Comparison of ENCODE assay signal across 8 cellular contexts in the genomic region with DNA sequence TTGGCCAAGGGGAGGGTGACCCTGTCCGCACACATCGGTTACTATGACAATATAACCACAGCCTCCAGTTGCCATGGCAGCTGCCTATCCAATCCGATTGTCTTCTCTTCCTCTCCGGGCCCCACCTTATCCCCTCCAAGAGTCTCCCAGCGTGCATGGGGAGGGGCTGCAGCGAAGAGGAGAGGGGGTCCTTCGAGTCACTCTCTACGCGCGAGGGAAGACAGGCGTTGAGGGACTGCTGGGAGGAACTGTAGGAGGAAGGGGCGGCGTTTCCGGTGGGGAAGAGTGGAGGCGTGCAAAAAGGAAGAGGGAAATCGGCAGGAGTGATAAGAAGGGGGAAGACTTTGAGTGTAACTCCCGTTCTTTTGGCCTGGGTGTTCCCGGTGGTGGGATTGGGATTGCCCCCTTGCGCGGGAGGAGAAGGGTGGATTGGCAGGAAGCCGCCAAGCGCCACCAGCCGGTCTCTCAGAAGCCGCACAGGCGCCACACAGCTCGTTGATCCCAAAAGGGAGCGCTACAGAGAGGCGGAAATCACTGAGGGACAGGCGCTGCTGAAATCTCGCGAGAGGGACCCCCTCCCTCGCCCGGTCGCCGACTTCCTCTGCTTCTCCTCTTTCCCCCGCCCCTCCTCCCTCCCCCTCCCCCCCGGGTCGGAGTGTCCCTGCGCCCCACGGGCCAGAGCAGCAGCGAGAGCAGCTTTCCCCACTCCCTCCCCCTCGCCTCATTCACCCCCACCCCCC. TPM values are rescaled to one million over a fixed set of nuclear protein-coding genes. Genes with fewer than 3 reads are reported as not detected.
DNase-seq lines count a peak whose midpoint lies in the region; ATAC-seq, FAIRE-seq and TF ChIP-seq lines count a peak whose summit lies in the region.

No MANE protein-coding gene starts in this region.

- peak overlapping the region; percentile 68; the same call in 1 of the 2 replicates for H3K23ac ChIP-seq in IMR-90 (ENCODE audit: low read depth, low read length)

- WGBS in IMR-90 (ENCODE audit: extremely low coverage in 2 of 2, insufficient read length in 1 of 2), 2 experiments = 0% methylated on average over 1 of the region's 42 CpGs; no CpG with 5 or more reads in 1 of the 2 experiments

- H3K4me2 ChIP-seq in IMR-90 (ENCODE audit: low read depth, low read length) (peak overlapping the region; percentile 77), OCI-LY7 (ENCODE audit: low read length) (peak overlapping the region; percentile 96)

- TF ChIP-seq RAD21 in IMR-90 (IDR thresholded peaks at IDR 0.05; ENCODE audit: low read length) = no peak

- peak overlapping the region; percentile 93 for H3K56ac ChIP-seq in IMR-90 (ENCODE audit: extremely low read depth, insufficient read depth, low read length)

- peak overlapping the region; percentile 97 for H2AFZ ChIP-seq in IMR-90 (replicated peaks; ENCODE audit: low read length, poor library complexity)
- H2AFZ ChIP-seq in OCI-LY7 (ENCODE audit: low read length) = peak overlapping the region; percentile 59

- in situ Hi-C loops in IMR-90 (cut with MboI; ENCODE audit: low sequenced_read_pairs) = loop anchor here (5.0 to 10.0 kb wide), 2 partner anchors 70 to 153 kb away; no protein-coding TSS in a partner anchor

- intact Hi-C loops in IMR-90 (cut with micrococcal nuclease) = loop anchor here (1.0 to 5.0 kb wide), 5 partner anchors 28 to 450 kb away; partner anchors contain the start of gene LAMC1
- intact Hi-C loops in OCI-LY7 (cut with micrococcal nuclease; ENCODE audit: unreplicated experiment) = loop anchor here (1.0 to 10.0 kb wide), 9 partner anchors 9 to 637 kb away; partner anchors contain the start of genes ARPC5, DHX9, LAMC1 and NCF2

- peak overlapping the region; percentile 97 for H2BK120ac ChIP-seq in IMR-90 (ENCODE audit: low read depth, low read length)

- peak overlapping the region; percentile 68; the same call in 1 of the 2 replicates for H2BK20ac ChIP-seq in IMR-90 (ENCODE audit: low read depth, low read length)

- no peak for FAIRE-seq in D721Med (lab: Jason Lieb, UNC)

- no peaks in the 10 kb centered on the region for H3K9me3 ChIP-seq in IMR-90 (ENCODE audit: control insufficient read depth, insufficient read depth, low read length)
- H3K9me3 ChIP-seq in OCI-LY7 (ENCODE audit: low read length) = no peaks in the 10 kb centered on the region
- H3K9me3 ChIP-seq in mononuclear cell (ENCODE audit: low read depth, low read length) = no peaks in the 10 kb centered on the region

- ATAC-seq in GM21528 (IDR thresholded peaks at IDR 0.05; ENCODE audit: low FRiP score, unreplicated experiment) (peak; percentile 48), IMR-90 (ENCODE audit: low read depth) (peak; percentile 84)

- peak overlapping the region; percentile 97 for H4K91ac ChIP-seq in IMR-90 (ENCODE audit: insufficient read depth, low read depth, low read length)

- peak overlapping the region; percentile 76 to 98 for H4K8ac ChIP-seq in IMR-90 (ENCODE audit: low read depth in 2 of 2, low read length in 2 of 2)

- peak overlapping the region; percentile 99 for H4K5ac ChIP-seq in IMR-90 (ENCODE audit: low read depth, low read length)

- CTCF ChIA-PET in IMR-90 (lab: Yijun Ruan, JAX) = interaction anchor here (1.3 kb wide), 1 partner anchor 42 kb away, joined by 3 read pairs; no protein-coding TSS in a partner anchor
- CTCF ChIA-PET in OCI-LY7 (lab: Charles Lee; ENCODE audit: unreplicated experiment) = no interaction called here

- H3K27ac ChIP-seq in IMR-90 (ENCODE audit: insufficient read depth, low read length) (peak overlapping the region; percentile 98), OCI-LY7 (ENCODE audit: low read depth, low read length, poor library complexity, severe bottlenecking) (peak overlapping the region; percentile 88)

- H3K18ac ChIP-seq in IMR-90 (ENCODE audit: low read depth, low read length) = peak overlapping the region; percentile 84

- peak overlapping the region; percentile 91; the same call in 1 of the 3 replicates for H2BK15ac ChIP-seq in IMR-90 (ENCODE audit: low read depth, low read length)

- H3K9me2 ChIP-seq in OCI-LY7 (ENCODE audit: insufficient read depth, low read length) = no peaks in the 10 kb centered on the region

- DNase-seq in D721Med (ENCODE audit: insufficient read length, low spot score) = peak; percentile 92
- peak; percentile 98 for DNase-seq in IMR-90
- DNase-seq in OCI-LY7 (ENCODE audit: low spot score) = peak; percentile 94
- peak; percentile 98 for DNase-seq in activated T-cell treated with anti-CD3 and anti-CD28 coated beads for 4 hours
- peak; percentile 96 for DNase-seq in epithelial cell of esophagus (ENCODE audit: low read depth)
- peak; percentile 96 for DNase-seq in stimulated activated CD8-positive, alpha-beta memory T cell treated with anti-CD3 and anti-CD28 coated beads, Interleukin-2, amount 100 ng/mL, for 48 hours (ENCODE audit: low read depth in 2 of 2)

- H2AK9ac ChIP-seq in IMR-90 (replicated peaks; ENCODE audit: low read depth, low read length, poor library complexity) = peak overlapping the region; percentile 88

- POLR2A ChIA-PET in IMR-90 (lab: Charles Lee; ENCODE audit: unreplicated experiment) (interaction anchor here (0.6 kb wide), 1 partner anchor 1631 kb away, joined by 3 read pairs; no protein-coding TSS in a partner anchor), OCI-LY7 (lab: Charles Lee) (interaction anchor here (0.5 to 2.5 kb wide), 8 partner anchors 10 to 163 kb away, joined by 3 to 14 read pairs (median 6); no protein-coding TSS in a partner anchor)

- H3K4ac ChIP-seq in IMR-90 (ENCODE audit: low read depth, low read length) = peak overlapping the region; percentile 98

- H3K36me3 ChIP-seq in IMR-90 (ENCODE audit: control insufficient read depth, insufficient read depth, low read length) (no peaks in the 10 kb centered on the region), OCI-LY7 (ENCODE audit: insufficient read depth, low read length) (peaks cover 44% of the 10 kb centered on the region)

- TF ChIP-seq CTCF in D721Med (IDR thresholded peaks at IDR 0.05; ENCODE audit: insufficient read depth, missing control alignments) = no peak
- no peak for TF ChIP-seq CTCF in IMR-90 (conservative IDR thresholded peaks at IDR 0.05; ENCODE audit: low read depth, low read length)
- no peak for TF ChIP-seq CTCF in OCI-LY7 (conservative IDR thresholded peaks at IDR 0.05; ENCODE audit: low read length)
- peak; percentile 9 for TF ChIP-seq CTCF in epithelial cell of esophagus (IDR thresholded peaks at IDR 0.05; ENCODE audit: insufficient read depth, low read depth, low read length, missing control alignments)

- peak overlapping the region; percentile 96 for H2BK5ac ChIP-seq in IMR-90 (ENCODE audit: low read depth, low read length, poor library complexity, severe bottlenecking)

- peak overlapping the region; percentile 89 for H3K14ac ChIP-seq in IMR-90 (replicated peaks; ENCODE audit: low read depth, low read length)

- H3K79me2 ChIP-seq in OCI-LY7 (ENCODE audit: insufficient read depth, low read depth, low read length) = peaks cover 46% of the 10 kb centered on the region

- H3K4me3 ChIP-seq in IMR-90 (ENCODE audit: insufficient read depth, low read depth, low read length) = peak overlapping the region; percentile 99
- peak overlapping the region; percentile 95 for H3K4me3 ChIP-seq in OCI-LY7 (ENCODE audit: low read depth, low read length, poor library complexity, severe bottlenecking)
- H3K4me3 ChIP-seq in epithelial cell of esophagus (ENCODE audit: low read length) = peak overlapping the region; percentile 89
- peak overlapping the region; percentile 81 for H3K4me3 ChIP-seq in mononuclear cell (ENCODE audit: low read length)

- no peak overlapping the region for H2AK5ac ChIP-seq in IMR-90 (ENCODE audit: low read depth, low read length)

- no TSS peak for BruUV-seq in IMR-90 (replicated peaks; lab: Mats Ljungman, UMichigan)
- no TSS peak for BruUV-seq in OCI-LY7 (replicated peaks; lab: Mats Ljungman, UMichigan)

- H4K20me1 ChIP-seq in IMR-90 (ENCODE audit: insufficient read depth, low read length) (peaks cover 14% of the 10 kb centered on the region; the same call in 1 of the 2 replicates), OCI-LY7 (ENCODE audit: insufficient read depth, low read length) (no peaks in the 10 kb centered on the region; the same call in 1 of the 2 replicates)

- peaks cover under 1% of the 10 kb centered on the region; the same call in 1 of the 2 replicates for H3K27me3 ChIP-seq in IMR-90 (ENCODE audit: control insufficient read depth, insufficient read depth, low read length)
- no peaks in the 10 kb centered on the region for H3K27me3 ChIP-seq in mononuclear cell (ENCODE audit: insufficient read depth, low read length)

- dilution Hi-C loops in IMR-90 (cut with HindIII; ENCODE audit: low sequenced_read_pairs, unreplicated experiment) = no loop called here

- no peak for TF ChIP-seq POLR2A in IMR-90 (IDR thresholded peaks at IDR 0.05; ENCODE audit: low read depth, low read length)

- H3K9ac ChIP-seq in IMR-90 (ENCODE audit: low read depth, low read length) = peak overlapping the region; percentile 94

- H3K9me1 ChIP-seq in IMR-90 (ENCODE audit: insufficient read depth, low read length) = no peaks in the 10 kb centered on the region; the same call in 1 of the 2 replicates

- peaks cover 2% of the 10 kb centered on the region; the same call in 1 of the 2 replicates for H3K4me1 ChIP-seq in IMR-90 (ENCODE audit: control insufficient read depth, insufficient read depth, low read length)
- H3K4me1 ChIP-seq in OCI-LY7 (ENCODE audit: insufficient read depth, low read length, poor library complexity, severe bottlenecking) = peaks cover 44% of the 10 kb centered on the region
- peaks cover 43% of the 10 kb centered on the region for H3K4me1 ChIP-seq in mononuclear cell (ENCODE audit: insufficient read depth, low read length)

- H3K79me1 ChIP-seq in IMR-90 (ENCODE audit: low read depth in 1 of 2, low read length in 2 of 2) = peaks cover 7 to 30% of the 10 kb centered on the region in 2 experiments; a peak in 3 of 4 replicates

TF ChIP-seq in IMR-90, 13 proteins besides CTCF, POLR2A, EP300 and RAD21 (continues in another document):
- peak; percentile 46 for TF ChIP-seq RCOR1 (IDR thresholded peaks at IDR 0.05; ENCODE audit: insufficient replicate concordance, low read length)
- TF ChIP-seq BHLHE40 (IDR thresholded peaks at IDR 0.05; ENCODE audit: low read depth, low read length) = peak; percentile 7; the same call in 1 of the 2 replicates
- 0 out of 2 replicates have a peak, but pooled peaks have one; percentile 7 for TF ChIP-seq FOS (IDR thresholded peaks at IDR 0.05; ENCODE audit: low read depth, low read length)

RNA-seq across cellular contexts. Expression of gene SMG7, which starts 0.4 kb away (rescaled TPM):
- total RNA-seq in IMR-90 (2012; rRNA removed) = 20.8 and 22.6 TPM in 2 replicates
- polyA plus RNA-seq in IMR-90 (2012; rRNA removed) = 17.2 and 18.1 TPM in 2 replicates
- 8.2 and 8.6 TPM in 2 replicates for polyA plus RNA-seq in IMR-90 (2012; cell fraction: cytosol; rRNA removed)
- polyA plus RNA-seq in IMR-90 (2012; cell fraction: nucleus; rRNA removed; ENCODE audit: low replicate concordance) = 13.7 and 32.0 TPM in 2 replicates
- total RNA-seq in OCI-LY7 (2014; rRNA removed; shearing (Covaris generic)) = 36.4 and 45.0 TPM in 2 replicates
- 172 and 185 TPM in 2 replicates for total RNA-seq in OCI-LY7 (2022)
- 36.6 TPM for total RNA-seq in mononuclear cell

RNA-seq across cellular contexts. Expression of gene NMNAT2, which starts 53.7 kb away (rescaled TPM):
- 0.36 and 0.56 TPM in 2 replicates for total RNA-seq in IMR-90 (2012; rRNA removed)
- polyA plus RNA-seq in IMR-90 (2012; rRNA removed) = 1.5 and 2.4 TPM in 2 replicates
- polyA plus RNA-seq in IMR-90 (2012; cell fraction: cytosol; rRNA removed) = 0.19 and 1.0 TPM in 2 replicates
- polyA plus RNA-seq in IMR-90 (2012; cell fraction: nucleus; rRNA removed; ENCODE audit: low replicate concordance) = 0.21 and 0.83 TPM in 2 replicates
- total RNA-seq in OCI-LY7 (2014; rRNA removed; shearing (Covaris generic)) = not detected in 2 replicates
- not detected in 2 replicates for total RNA-seq in OCI-LY7 (2022)
- not detected for total RNA-seq in mononuclear cell

Comparison
In these comparisons a context has a peak if more than half of its experiments do, and no peak if none do; other contexts are left out.
1. Peak in every context shown above with its lines: DNase-seq, ATAC-seq, H3K4me3 ChIP-seq and H3K27ac ChIP-seq.